Comparison of ENCODE assay signal across 23 cellular contexts in the genomic region with DNA sequence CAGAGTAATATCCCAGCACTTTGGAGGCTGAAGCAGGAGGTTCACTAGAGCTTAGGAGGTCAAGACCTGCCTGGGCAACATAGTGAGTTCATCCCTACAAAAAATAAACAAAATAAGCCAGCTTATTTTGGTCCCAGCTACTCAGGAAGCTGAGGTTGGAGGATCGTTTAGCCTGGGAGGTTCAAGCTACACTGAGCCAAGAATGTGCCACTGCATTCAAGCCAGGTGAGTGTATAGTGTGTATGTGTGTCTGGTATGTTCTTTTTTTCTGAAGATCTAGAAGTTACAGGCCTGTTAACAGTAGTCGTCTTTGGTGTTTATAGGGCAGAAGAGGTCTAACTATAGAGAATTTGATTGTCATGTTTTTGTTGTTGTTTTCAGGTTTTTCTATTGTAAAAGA.
"Had no signal": no experiment of that assay in that cellular context is flagged by ENCODE, and none has a peak within 500 bp of the region (broad histone marks: within the 10 kb centered on the region; RNA-seq: fewer than 3 reads in every experiment).

No MANE protein-coding gene starts in this region.

- ATAC-seq: activated CD4-positive, CD25-positive, alpha-beta regulatory T cell treated with anti-CD3 and anti-CD28 coated beads, Interleukin-2, amount 50 U/mL, for 24 hours; activated CD8-positive, alpha-beta T cell treated with anti-CD3 and anti-CD28 coated beads for 36 hours; PC-3; SK-N-SH treated with all-trans-retinoic acid at 6 μM for 48 hours had no signal

- H3K27me3 Mint-ChIP-seq: activated CD8-positive, alpha-beta T cell treated with anti-CD3 and anti-CD28 coated beads for 36 hours; activated naive CD8-positive, alpha-beta T cell treated with anti-CD3 and anti-CD28 coated beads, Interleukin-2, amount 10 ng/mL, durations not matched to agents 7 days and 5 days had no signal

- H3K27ac Mint-ChIP-seq: activated CD8-positive, alpha-beta T cell treated with anti-CD3 and anti-CD28 coated beads for 36 hours; activated naive CD8-positive, alpha-beta T cell treated with anti-CD3 and anti-CD28 coated beads, Interleukin-2, amount 10 ng/mL, durations not matched to agents 7 days and 5 days; T-helper 2 cell treated with Interferon-gamma antibody and Interleukin-4, amounts not matched to agents 5 μg/mL and 100 μg/mL, for 36 hours had no signal

- H3K4me1 ChIP-seq: adrenal gland, breast epithelium, SJSA1 had no signal

- H3K4me1 Mint-ChIP-seq: activated naive CD8-positive, alpha-beta T cell treated with anti-CD3 and anti-CD28 coated beads, Interleukin-2, amount 10 ng/mL, durations not matched to agents 7 days and 5 days had no signal

- DNase-seq: activated CD4-positive, alpha-beta T cell treated with anti-CD3 and anti-CD28 coated beads for 4 hours; activated CD8-positive, alpha-beta memory T cell treated with anti-CD3 and anti-CD28 coated beads, Interleukin-2, amount 50 U/mL, for 4 hours; activated CD8-positive, alpha-beta T cell treated with anti-CD3 and anti-CD28 coated beads for 36 hours; activated naive CD4-positive, alpha-beta T cell treated with anti-CD3 and anti-CD28 coated beads, Interleukin-2, amount 50 U/mL, for 16 hours; activated naive CD8-positive, alpha-beta T cell treated with anti-CD3 and anti-CD28 coated beads, Interleukin-2, amount 10 ng/mL, durations not matched to agents 7 days and 5 days; adrenal gland; anterior cingulate cortex; caudate nucleus; Kasumi-1; NCI-H1092; NCI-H1417; NCI-H1694 treated with DMSO at 0.1 percent for 48 hours; NCI-H2029 treated with DMSO at 0.1 percent for 48 hours; NCI-H510A treated with DMSO at 0.1 percent for 48 hours; PC-3; SHP77; SW 1271 had no signal

- H3K4me3 Mint-ChIP-seq: activated CD8-positive, alpha-beta T cell treated with anti-CD3 and anti-CD28 coated beads for 36 hours; activated naive CD8-positive, alpha-beta T cell treated with anti-CD3 and anti-CD28 coated beads, Interleukin-2, amount 10 ng/mL, durations not matched to agents 7 days and 5 days; T-helper 2 cell treated with Interferon-gamma antibody and Interleukin-4, amounts not matched to agents 5 μg/mL and 100 μg/mL, for 36 hours had no signal

- H3K27ac ChIP-seq: adrenal gland, breast epithelium, SJSA1 had no signal

- FAIRE-seq: RCC 7860 had no signal

- H3K36me3 ChIP-seq: adrenal gland, breast epithelium had no signal

- H3K27me3 ChIP-seq: adrenal gland, breast epithelium, SJSA1 had no signal

- H3K4me3 ChIP-seq: adrenal gland, breast epithelium, SJSA1 had no signal

- H3K9me3 Mint-ChIP-seq: activated CD8-positive, alpha-beta T cell treated with anti-CD3 and anti-CD28 coated beads for 36 hours; T-helper 2 cell treated with Interferon-gamma antibody and Interleukin-4, amounts not matched to agents 5 μg/mL and 100 μg/mL, for 36 hours had no signal
